Comparison of ENCODE assay signal across 1 cellular context in genomic region chr1:247241687-247242086, GRCh38.
TF ChIP-seq lines count a peak whose summit lies in the region.

No MANE protein-coding gene starts in this region.

TF ChIP-seq in SK-N-SH, 30 proteins besides CTCF, POLR2A, EP300 and RAD21 (continued from another document):
- no peak for TF ChIP-seq RXRA (IDR thresholded peaks at IDR 0.05; ENCODE audit: borderline replicate concordance, low read depth)
- TF ChIP-seq MAX (IDR thresholded peaks at IDR 0.05; ENCODE audit: low read depth), result no peak
TF ChIP-seq in SK-N-SH: peak in this region for 0.
